ENCODE assay signal across 8 cellular contexts in genomic region chr6:12113190-12113578, GRCh38.
DNase-seq lines count a peak whose midpoint lies in the region; ATAC-seq, FAIRE-seq and TF ChIP-seq lines count a peak whose summit lies in the region.

No MANE protein-coding gene starts in this region.

- no peaks in the 10 kb centered on the region for H3K27me3 Mint-ChIP-seq in astrocyte (ENCODE audit: low read depth, unreplicated experiment)
- no peaks in the 10 kb centered on the region for H3K27me3 Mint-ChIP-seq in natural killer cell treated with Interleukin-12 subunit alpha and Interleukin-12 subunit beta and Interleukin-15 and Interleukin-18, amount 100 ng/mL, for 72 hours

- intact Hi-C loops in posterior cingulate gyrus (cut with DNase I): no loop called here

- H3K9me3 ChIP-seq in astrocyte (ENCODE audit: insufficient read depth, low read depth, low read length): no peaks in the 10 kb centered on the region
- H3K9me3 ChIP-seq in effector memory CD4-positive, alpha-beta T cell (ENCODE audit: control insufficient read depth, low read length): no peaks in the 10 kb centered on the region

- H3K9ac ChIP-seq in astrocyte (ENCODE audit: low read length): peak overlapping the region; percentile 64

- peaks cover 25% of the 10 kb centered on the region for H3K4me1 Mint-ChIP-seq in astrocyte (ENCODE audit: low read depth, unreplicated experiment)
- H3K4me1 Mint-ChIP-seq in natural killer cell treated with Interleukin-12 subunit alpha and Interleukin-12 subunit beta and Interleukin-15 and Interleukin-18, amount 100 ng/mL, for 72 hours (ENCODE audit: low read depth in 2 of 2): peaks cover 54 to 56% of the 10 kb centered on the region in 2 donors

- peak overlapping the region; percentile 25 for H2AFZ ChIP-seq in astrocyte (ENCODE audit: low read depth, low read length)

- peaks cover 1% of the 10 kb centered on the region for H3K9me3 Mint-ChIP-seq in astrocyte (ENCODE audit: unreplicated experiment)
- peaks cover 4% of the 10 kb centered on the region for H3K9me3 Mint-ChIP-seq in natural killer cell treated with Interleukin-12 subunit alpha and Interleukin-12 subunit beta and Interleukin-15 and Interleukin-18, amount 100 ng/mL, for 72 hours

- peaks cover 3% of the 10 kb centered on the region for H3K36me3 ChIP-seq in astrocyte (ENCODE audit: insufficient read depth, low read length)
- no peaks in the 10 kb centered on the region for H3K36me3 ChIP-seq in effector memory CD4-positive, alpha-beta T cell (ENCODE audit: control insufficient read depth, insufficient read depth, low read length)

- FAIRE-seq in GM12892 (lab: Jason Lieb, UNC) (no peak), astrocyte (lab: Jason Lieb, UNC) (peak; percentile 95)

- H3K36me3 Mint-ChIP-seq in astrocyte (ENCODE audit: low read depth, unreplicated experiment): peaks cover 16% of the 10 kb centered on the region
- H3K36me3 Mint-ChIP-seq in natural killer cell treated with Interleukin-12 subunit alpha and Interleukin-12 subunit beta and Interleukin-15 and Interleukin-18, amount 100 ng/mL, for 72 hours: peaks cover 33% of the 10 kb centered on the region

- TF ChIP-seq CTCF in astrocyte (IDR thresholded peaks at IDR 0.05; ENCODE audit: insufficient read depth, low read depth, low read length): no peak

- H3K27me3 ChIP-seq in astrocyte (ENCODE audit: insufficient read depth, low read length): no peaks in the 10 kb centered on the region
- H3K27me3 ChIP-seq in effector memory CD4-positive, alpha-beta T cell (replicated peaks; ENCODE audit: control insufficient read depth, insufficient read depth, low read length, poor library complexity, severe bottlenecking): no peaks in the 10 kb centered on the region

- peak overlapping the region; percentile 68 for H3K27ac ChIP-seq in astrocyte (ENCODE audit: low read depth, low read length)
- H3K27ac ChIP-seq in effector memory CD4-positive, alpha-beta T cell (ENCODE audit: insufficient read depth, low read length, poor library complexity, severe bottlenecking): no peak overlapping the region

- peak overlapping the region; percentile 34 for H3K4me3 ChIP-seq in astrocyte (ENCODE audit: insufficient read depth, low read depth, low read length)
- no peak overlapping the region for H3K4me3 ChIP-seq in effector memory CD4-positive, alpha-beta T cell (ENCODE audit: insufficient read depth, low read depth, low read length, poor library complexity, severe bottlenecking)

- no peak overlapping the region for H3K4me3 Mint-ChIP-seq in astrocyte (ENCODE audit: unreplicated experiment)
- peak overlapping the region; percentile 75 for H3K4me3 Mint-ChIP-seq in natural killer cell treated with Interleukin-12 subunit alpha and Interleukin-12 subunit beta and Interleukin-15 and Interleukin-18, amount 100 ng/mL, for 72 hours

- TF ChIP-seq POLR2A in GM12892 (IDR thresholded peaks at IDR 0.05; ENCODE audit: low read depth, low read length): peak; percentile 25; the same call in 1 of the 2 replicates

- DNase-seq in GM12892 (ENCODE audit: insufficient read length): peak; percentile 19
- DNase-seq in HK-2 (ENCODE audit: unreplicated experiment): peak; percentile 17
- DNase-seq in astrocyte (ENCODE audit: low read depth): peak; percentile 94
- peak; percentile 69 for DNase-seq in natural killer cell treated with Interleukin-12 subunit alpha and Interleukin-12 subunit beta and Interleukin-15 and Interleukin-18, amount 100 ng/mL, for 72 hours (ENCODE audit: low spot score)
- no peak for DNase-seq in posterior cingulate gyrus
- DNase-seq in NCI-H1930 (lab: John Stamatoyannopoulos, UW): no peak
- no peak for DNase-seq in SHP77 (lab: John Stamatoyannopoulos, UW)
- DNase-seq in effector memory CD4-positive, alpha-beta T cell: no peak

- peaks cover 20% of the 10 kb centered on the region for H3K79me2 ChIP-seq in astrocyte (ENCODE audit: insufficient read depth, low read length)

- peak; percentile 76 to 81 for ATAC-seq in natural killer cell treated with Interleukin-12 subunit alpha and Interleukin-12 subunit beta and Interleukin-15 and Interleukin-18, amount 100 ng/mL, for 72 hours

- H3K4me1 ChIP-seq in astrocyte (ENCODE audit: insufficient read depth, low read length): peaks cover 17% of the 10 kb centered on the region
- H3K4me1 ChIP-seq in effector memory CD4-positive, alpha-beta T cell (ENCODE audit: control insufficient read depth, insufficient read depth, low read length, poor library complexity, severe bottlenecking): peaks cover 4% of the 10 kb centered on the region

- H4K20me1 ChIP-seq in astrocyte (ENCODE audit: insufficient read depth, low read length): peaks cover 9% of the 10 kb centered on the region

- peak overlapping the region; percentile 75 for H3K27ac Mint-ChIP-seq in astrocyte (ENCODE audit: unreplicated experiment)
- peak overlapping the region; percentile 77 to 90 for H3K27ac Mint-ChIP-seq in natural killer cell treated with Interleukin-12 subunit alpha and Interleukin-12 subunit beta and Interleukin-15 and Interleukin-18, amount 100 ng/mL, for 72 hours

- peak overlapping the region; percentile 79 for H3K4me2 ChIP-seq in astrocyte (ENCODE audit: low read length)

Comparison
In these comparisons a context has a peak if more than half of its experiments do, and no peak if none do; other contexts are left out.
1. DNase-seq: peak in GM12892 (single experiment), HK-2 (single experiment), astrocyte (single experiment) and natural killer cell treated with Interleukin-12 subunit alpha and Interleukin-12 subunit beta and Interleukin-15 and Interleukin-18, amount 100 ng/mL, for 72 hours (single experiment); none in posterior cingulate gyrus (0 of 10), NCI-H1930 (0 of 2), SHP77 (0 of 2) and effector memory CD4-positive, alpha-beta T cell (0 of 3).